23 cellular contexts compared by ENCODE assay signal in the genomic region with DNA sequence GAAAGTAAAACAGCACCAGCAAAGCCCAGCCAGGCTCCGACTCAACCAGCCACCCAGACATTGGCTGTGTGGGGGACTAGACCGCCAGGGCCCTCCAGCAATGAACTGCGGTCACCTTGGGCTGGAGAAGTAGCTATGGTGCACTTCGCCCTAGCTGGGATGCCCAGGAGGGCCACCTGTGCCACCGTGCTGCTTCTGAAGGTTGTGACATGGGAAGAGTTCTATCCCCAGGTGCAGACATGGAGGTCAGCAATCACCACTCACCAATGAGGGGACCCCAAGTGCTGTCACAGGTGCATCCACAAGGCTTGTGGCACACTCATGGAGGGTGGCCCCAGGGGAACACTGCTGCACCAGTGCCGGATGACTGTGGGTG.
"Had no signal": no experiment of that assay in that cellular context is flagged by ENCODE, and none has a peak within 500 bp of the region (broad histone marks: within the 10 kb centered on the region; RNA-seq: fewer than 3 reads in every experiment).

No MANE protein-coding gene starts in this region.

- DNase-seq: activated CD4-positive, alpha-beta T cell treated with anti-CD3 and anti-CD28 coated beads for 4 hours; activated CD8-positive, alpha-beta T cell treated with anti-CD3 and anti-CD28 coated beads for 36 hours; activated naive CD4-positive, alpha-beta T cell; activated T-cell treated with anti-CD3 and anti-CD28 coated beads, Interleukin-2, amount 50 U/mL, for 48 hours; brain microvascular endothelial cell; cerebellar nuclear complex; KG1; NCI-H1092; NCI-H1436; NCI-H187; NCI-H2081; NCI-H446; NCI-H524; SK-N-SH; SW 1271 had no signal

- H3K4me3 Mint-ChIP-seq: activated CD8-positive, alpha-beta T cell treated with anti-CD3 and anti-CD28 coated beads for 36 hours; activated naive CD8-positive, alpha-beta T cell; activated T-helper 17 cell treated with anti-CD3 and anti-CD28 coated beads, Interleukin-2, amount 50 U/mL, for 72 hours; IgD-negative memory B cell had no signal

- H3K9me3 ChIP-seq: Peyer's patch, SJCRH30, SK-N-SH had no signal

- H3K27me3 ChIP-seq: brain microvascular endothelial cell, cardiac muscle cell, Peyer's patch, SJCRH30 had no signal

- H3K9me3 Mint-ChIP-seq: activated CD8-positive, alpha-beta T cell treated with anti-CD3 and anti-CD28 coated beads for 36 hours; activated T-helper 17 cell treated with anti-CD3 and anti-CD28 coated beads, Interleukin-2, amount 50 U/mL, for 72 hours; IgD-negative memory B cell had no signal

- H3K4me3 ChIP-seq: cardiac muscle cell, Peyer's patch, SJCRH30 had no signal

- H3K27me3 Mint-ChIP-seq: activated CD8-positive, alpha-beta T cell treated with anti-CD3 and anti-CD28 coated beads for 36 hours; activated naive CD8-positive, alpha-beta T cell; activated T-helper 17 cell treated with anti-CD3 and anti-CD28 coated beads, Interleukin-2, amount 50 U/mL, for 72 hours; IgD-negative memory B cell had no signal

- H3K27ac ChIP-seq: brain microvascular endothelial cell, cardiac muscle cell, Peyer's patch, RWPE1, SJCRH30 had no signal

- ATAC-seq: activated CD4-positive, CD25-positive, alpha-beta regulatory T cell treated with anti-CD3 and anti-CD28 coated beads, Interleukin-2, amount 50 U/mL, for 24 hours; activated CD8-positive, alpha-beta T cell treated with anti-CD3 and anti-CD28 coated beads for 36 hours; activated T-helper 17 cell treated with anti-CD3 and anti-CD28 coated beads, Interleukin-2, amount 50 U/mL, for 72 hours had no signal

- H3K36me3 ChIP-seq: brain microvascular endothelial cell, cardiac muscle cell, SJCRH30 had no signal

- H3K9ac ChIP-seq: SK-N-SH had no signal

- H3K4me2 ChIP-seq: SK-N-SH had no signal

- H3K27ac Mint-ChIP-seq: activated CD8-positive, alpha-beta T cell treated with anti-CD3 and anti-CD28 coated beads for 36 hours; activated naive CD8-positive, alpha-beta T cell; activated T-helper 17 cell treated with anti-CD3 and anti-CD28 coated beads, Interleukin-2, amount 50 U/mL, for 72 hours; IgD-negative memory B cell had no signal

- H3K4me1 ChIP-seq: Peyer's patch had no signal

- H3K4me1 Mint-ChIP-seq: activated T-helper 17 cell treated with anti-CD3 and anti-CD28 coated beads, Interleukin-2, amount 50 U/mL, for 72 hours; IgD-negative memory B cell had no signal
